In genomic region chr3:170440346-170440745, GRCh38 we compare ENCODE assay signal across 21 cellular contexts. TPM values are rescaled to one million over a fixed set of nuclear protein-coding genes. Genes with fewer than 3 reads are reported as not detected.
DNase-seq lines count a peak whose midpoint lies in the region; ATAC-seq and TF ChIP-seq lines count a peak whose summit lies in the region.
"Had no signal": no experiment of that assay in that cellular context is flagged by ENCODE, and none has a peak within 500 bp of the region (broad histone marks: within the 10 kb centered on the region; RNA-seq: fewer than 3 reads in every experiment).

No MANE protein-coding gene starts in this region.

- no peak overlapping the region for H3K4me3 ChIP-seq in fibroblast of the aortic adventitia (ENCODE audit: low read depth, low read length)
- H3K4me3 ChIP-seq: colonic mucosa, right lobe of liver, upper lobe of right lung had no signal

- H3K4me1 Mint-ChIP-seq in osteocyte (ENCODE audit: unreplicated experiment): no peaks in the 10 kb centered on the region
- H3K4me1 Mint-ChIP-seq: CD4-positive, CD25-positive, alpha-beta regulatory T cell had no signal

- no peaks in the 10 kb centered on the region for H3K9me3 Mint-ChIP-seq in osteocyte (ENCODE audit: unreplicated experiment)
- H3K9me3 Mint-ChIP-seq: stimulated activated naive CD8-positive, alpha-beta T cell treated with anti-CD3 and anti-CD28 coated beads, Interleukin-15, Interleukin-2, amounts not matched to agents 100 ng/mL and 50 ng/mL, for 24 hours had no signal

- no peak overlapping the region for H3K27ac Mint-ChIP-seq in osteocyte (ENCODE audit: unreplicated experiment)
- H3K27ac Mint-ChIP-seq: CD4-positive, CD25-positive, alpha-beta regulatory T cell; stimulated activated naive CD8-positive, alpha-beta T cell treated with anti-CD3 and anti-CD28 coated beads, Interleukin-15, Interleukin-2, amounts not matched to agents 100 ng/mL and 50 ng/mL, for 24 hours had no signal

- ATAC-seq in HG02938 (IDR thresholded peaks at IDR 0.05; ENCODE audit: unreplicated experiment): no peak
- ATAC-seq: activated CD4-positive, CD25-positive, alpha-beta regulatory T cell treated with anti-CD3 and anti-CD28 coated beads, Interleukin-2, amount 50 U/mL, for 24 hours; HCT116; left ventricle myocardium superior; upper lobe of right lung had no signal

- H3K27me3 Mint-ChIP-seq in osteocyte (ENCODE audit: unreplicated experiment): no peaks in the 10 kb centered on the region

- no peak for TF ChIP-seq CTCF in fibroblast of the aortic adventitia (IDR thresholded peaks at IDR 0.05; ENCODE audit: insufficient read depth, low read length)
- no peak for TF ChIP-seq CTCF in osteocyte (IDR thresholded peaks at IDR 0.05)

- no peaks in the 10 kb centered on the region for H3K36me3 Mint-ChIP-seq in osteocyte (ENCODE audit: unreplicated experiment)
- H3K36me3 Mint-ChIP-seq: CD4-positive, CD25-positive, alpha-beta regulatory T cell had no signal

- no peak overlapping the region for H3K4me3 Mint-ChIP-seq in osteocyte (ENCODE audit: unreplicated experiment)
- H3K4me3 Mint-ChIP-seq: stimulated activated naive CD8-positive, alpha-beta T cell treated with anti-CD3 and anti-CD28 coated beads, Interleukin-15, Interleukin-2, amounts not matched to agents 100 ng/mL and 50 ng/mL, for 24 hours had no signal

- DNase-seq in A172 (ENCODE audit: low spot score): peak; percentile 53
- DNase-seq in HCEC 1CT: peak; percentile 53
- peak; percentile 52 for DNase-seq in astrocyte of the hippocampus (ENCODE audit: low read depth, low spot score)
- peak; percentile 70 for DNase-seq in fibroblast of the aortic adventitia (ENCODE audit: low read depth)
- DNase-seq in stimulated activated CD4-positive, alpha-beta T cell treated with anti-CD3 and anti-CD28 coated beads, Interleukin-4, amount 100 ng/mL, for 1 hour: no peak
- no peak for DNase-seq in NCI-H1436 treated with DMSO at 0.1 percent for 48 hours (lab: John Stamatoyannopoulos, UW)
- DNase-seq in osteocyte (ENCODE audit: extremely low spot score, unreplicated experiment): no peak
- DNase-seq: amniotic stem cell; CD4-positive, CD25-positive, alpha-beta regulatory T cell; colonic mucosa; left ventricle myocardium superior; NCI-H1048; NCI-H526; right lobe of liver; T-helper 9 cell; upper lobe of right lung had no signal

RNA-seq across cellular contexts. Expression of gene CLDN11, which starts 21.7 kb away (rescaled TPM):
- total RNA-seq in A172 (2014; rRNA removed; shearing (Covaris generic)): not detected in 2 replicates
- 375 and 661 TPM in 2 replicates for total RNA-seq in fibroblast of the aortic adventitia (ENCODE audit: low replicate concordance)
- 10.8 and 13.8 TPM in 2 replicates for total RNA-seq in osteocyte
- total RNA-seq: CD4-positive, CD25-positive, alpha-beta regulatory T cell; SK-MEL-5 had no signal

Comparison
In these comparisons a context has a peak if more than half of its experiments do, and no peak if none do; other contexts are left out.
1. DNase-seq: peak in A172 (single experiment), HCEC 1CT (single experiment), astrocyte of the hippocampus (single experiment) and fibroblast of the aortic adventitia (single experiment); none in stimulated activated CD4-positive, alpha-beta T cell treated with anti-CD3 and anti-CD28 coated beads, Interleukin-4, amount 100 ng/mL, for 1 hour (single experiment), NCI-H1436 treated with DMSO at 0.1 percent for 48 hours (single experiment) and osteocyte (single experiment).
2. RNA of gene CLDN11, which starts 21.7 kb away (total RNA-seq): 375 to 661 TPM in fibroblast of the aortic adventitia; 10.8 to 13.8 TPM in osteocyte and not detected in A172; every median in the first group is over 10 times any median in the second.